In genomic region chr5:142366007-142366406, GRCh38 we compare ENCODE assay signal across 22 cellular contexts. TPM values are rescaled to one million over a fixed set of nuclear protein-coding genes. Genes with fewer than 3 reads are reported as not detected.
DNase-seq lines count a peak whose midpoint lies in the region; ATAC-seq, FAIRE-seq and TF ChIP-seq lines count a peak whose summit lies in the region.
"Had no signal": no experiment of that assay in that cellular context is flagged by ENCODE, and none has a peak within 500 bp of the region (broad histone marks: within the 10 kb centered on the region; RNA-seq: fewer than 3 reads in every experiment).

No MANE protein-coding gene starts in this region.

- H3K27me3 ChIP-seq in Panc1 (ENCODE audit: control insufficient read depth, insufficient read depth, low read length): no peaks in the 10 kb centered on the region
- H3K27me3 ChIP-seq: breast epithelium, Peyer's patch, upper lobe of right lung had no signal

- no peaks in the 10 kb centered on the region for H3K9me3 ChIP-seq in Panc1 (ENCODE audit: control insufficient read depth, insufficient read depth, low read depth, low read length)
- H3K9me3 ChIP-seq: breast epithelium, Peyer's patch, upper lobe of right lung had no signal

- intact Hi-C loops in Panc1 (cut with micrococcal nuclease; ENCODE audit: unreplicated experiment) (no loop called here), sciatic nerve (cut with DNase I) (no loop called here)

- no peaks in the 10 kb centered on the region for H3K36me3 ChIP-seq in Panc1 (ENCODE audit: control insufficient read depth, insufficient read depth, low read length)
- H3K36me3 ChIP-seq: breast epithelium, Peyer's patch, upper lobe of right lung, WERI-Rb-1 had no signal

- no TSS peak for BruUV-seq in Panc1 (replicated peaks; lab: Mats Ljungman, UMichigan)

- no peak for TF ChIP-seq CTCF in Panc1 (IDR thresholded peaks at IDR 0.05)

- peak; percentile 41 for ATAC-seq in GM21786 (IDR thresholded peaks at IDR 0.05; ENCODE audit: unreplicated experiment)
- ATAC-seq in Panc1: no peak
- no peak for ATAC-seq in sciatic nerve
- ATAC-seq in HG03159 (IDR thresholded peaks at IDR 0.05; ENCODE audit: unreplicated experiment): no peak
- no peak for ATAC-seq in HG02798 (IDR thresholded peaks at IDR 0.05; ENCODE audit: poor library complexity, unreplicated experiment)
- ATAC-seq: left lobe of liver, upper lobe of right lung had no signal

- DNase-seq in GM19239 (ENCODE audit: insufficient read length, low spot score) (no peak), Panc1 (ENCODE audit: low read depth, low spot score) (no peak), sciatic nerve (ENCODE audit: low spot score) (peak; percentile 0)
- no peak for DNase-seq in stimulated activated CD4-positive, alpha-beta T cell treated with anti-CD3 and anti-CD28 coated beads, Interleukin-15, amount 100 ng/mL, for 24 hours
- DNase-seq: activated CD4-positive, alpha-beta T cell treated with anti-CD3 and anti-CD28 coated beads, Interleukin-2, amount 50 U/mL, for 1 hour; activated CD8-positive, alpha-beta memory T cell treated with anti-CD3 and anti-CD28 coated beads, Interleukin-2, amount 50 U/mL, for 4 hours; C1 segment of cervical spinal cord; DMS79 treated with DMSO at 0.1 percent for 48 hours; GF-D8; KBM-7; NCI-H2029 treated with DMSO at 0.1 percent for 48 hours; NCI-H526 treated with DMSO at 0.1 percent for 48 hours; Peyer's patch; small intestine; T1000; upper lobe of right lung; WERI-Rb-1 had no signal

- POLR2A ChIA-PET in Panc1 (lab: Charles Lee): interaction anchor here (0.6 kb wide), 1 partner anchor 17 kb away, joined by 7 read pairs; no protein-coding TSS in a partner anchor

- H3K4me1 ChIP-seq in Panc1 (ENCODE audit: control insufficient read depth, insufficient read depth, low read length): peaks cover 51% of the 10 kb centered on the region
- H3K4me1 ChIP-seq: breast epithelium had no signal

- FAIRE-seq in GM19239 (lab: Jason Lieb, UNC): peak; percentile 47
- FAIRE-seq: small intestine had no signal

- in situ Hi-C loops in Panc1 (cut with HindIII; ENCODE audit: low pct_unique_long_range_greater_than_20kb, low sequenced_read_pairs): no loop called here

- H3K4me3 ChIP-seq in Panc1 (ENCODE audit: low read depth in 2 of 2, low read length in 2 of 2): no peak overlapping the region
- H3K4me3 ChIP-seq: breast epithelium, Peyer's patch, upper lobe of right lung had no signal

- CTCF ChIA-PET in Panc1 (lab: Charles Lee): no interaction called here

- peak overlapping the region; percentile 99 for H3K27ac ChIP-seq in Panc1 (ENCODE audit: low read length)
- H3K27ac ChIP-seq: breast epithelium, Peyer's patch, upper lobe of right lung, WERI-Rb-1 had no signal

RNA-seq across cellular contexts. Expression of gene SPRY4, which starts 41.2 kb away (rescaled TPM):
- 35.6 TPM for total RNA-seq in Panc1 (2021; ENCODE audit: unreplicated experiment)
- 50.9 TPM for polyA plus RNA-seq in Panc1 (2012; ENCODE audit: insufficient read length)
- total RNA-seq in sciatic nerve: 59.3 TPM
